ENCODE assay signal across 8 cellular contexts in the genomic region with DNA sequence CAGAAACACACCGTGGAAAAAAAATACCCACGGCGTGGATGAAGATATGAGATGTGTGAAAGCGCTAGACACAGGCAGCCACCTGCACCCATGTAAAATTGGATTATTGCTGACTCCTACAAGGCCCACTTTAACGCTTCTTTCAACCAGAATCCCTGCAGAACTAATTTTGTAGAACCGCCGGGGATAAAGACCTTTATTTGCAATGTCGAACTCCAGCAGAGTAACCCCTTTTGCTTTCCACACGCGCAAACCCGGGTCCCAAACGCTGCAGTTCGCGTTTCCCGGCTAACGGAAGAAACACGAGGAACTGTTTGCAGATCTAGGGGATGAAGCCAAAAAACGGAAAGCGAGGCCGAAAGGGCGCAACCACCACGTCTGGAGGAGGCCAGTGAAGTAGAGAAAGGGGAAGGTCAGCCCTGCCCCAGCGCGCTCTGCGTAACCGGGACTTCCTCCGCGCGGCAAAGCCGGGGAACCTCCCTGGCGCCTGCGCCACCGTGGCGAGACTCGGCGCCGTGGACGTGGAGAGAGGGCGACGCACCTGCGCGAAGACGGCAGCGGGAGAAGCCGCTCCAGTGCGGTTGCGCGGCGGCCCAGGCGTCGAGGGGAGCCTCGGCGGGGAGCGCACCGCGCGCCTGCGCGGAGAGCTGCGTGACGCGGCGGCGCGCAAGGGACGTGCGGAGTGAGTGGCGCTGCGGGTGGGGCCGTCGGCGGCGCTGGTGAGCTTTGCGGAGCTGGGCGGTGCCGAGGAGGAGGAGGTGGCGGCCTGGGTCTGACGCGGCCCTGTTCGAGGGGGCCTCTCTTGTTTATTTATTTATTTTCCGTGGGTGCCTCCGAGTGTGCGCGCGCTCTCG. TPM values are rescaled to one million over a fixed set of nuclear protein-coding genes. Genes with fewer than 3 reads are reported as not detected.
DNase-seq lines count a peak whose midpoint lies in the region; ATAC-seq, FAIRE-seq and TF ChIP-seq lines count a peak whose summit lies in the region.

A gene (plus strand): TSS at position 729 of the 854 bp plus-strand sequence. CDS start 295 bp downstream, outside the sequence.

- peak within 1 kb of the TSS; percentile 82 for H3K4me2 ChIP-seq in HepG2 (ENCODE audit: low read depth, low read length)

- no peak for FAIRE-seq in HepG2 (lab: Jason Lieb, UNC)

- in situ Hi-C loops in HepG2 (cut with HindIII; ENCODE audit: extremely low pct_ligation_motif_present, low pct_unique_long_range_greater_than_20kb): loop anchor here (10.0 kb wide), 1 partner anchor 157 kb away; no protein-coding TSS in a partner anchor

- peaks cover 40% of the 10 kb centered on the region for H3K4me1 ChIP-seq in HepG2 (ENCODE audit: insufficient read depth, low read length)

- DNase-seq in NCI-H69 (lab: John Stamatoyannopoulos, UW) (peak; percentile 95), dedifferentiated amniotic fluid mesenchymal stem cell (ENCODE audit: extremely low spot score) (peak; percentile 93), HepG2 (ENCODE audit: low spot score) (peak; percentile 93)
- peak; percentile 94 for DNase-seq in activated CD4-positive, alpha-beta T cell treated with anti-CD3 and anti-CD28 coated beads, Interleukin-2, amount 50 U/mL, for 1 hour
- peak; percentile 96 for DNase-seq in stimulated activated CD4-positive, alpha-beta T cell treated with anti-CD3 and anti-CD28 coated beads, Interleukin-4, amount 100 ng/mL, for 1 hour

- TF ChIP-seq EP300 in HepG2 (IDR thresholded peaks at IDR 0.05; ENCODE audit: low read depth in 2 of 2, low read length in 2 of 2): peak; percentile 4 to 31; a peak in 1 of 4 replicates
- TF ChIP-seq EP300 in HepG2 (CRISPR knock-in tag; IDR thresholded peaks at IDR 0.05; ENCODE audit: borderline replicate concordance): no peak; the same call in 1 of the 2 replicates

- H3K79me2 ChIP-seq in HepG2 (ENCODE audit: insufficient read depth, low read length): peaks cover 41% of the 10 kb centered on the region

- WGBS in HepG2 (ENCODE audit: low lambda C conversion rate): under 1% methylated on average over 54 of the region's 86 CpGs

- no peaks in the 10 kb centered on the region for H3K36me3 ChIP-seq in HepG2 (replicated peaks in 1 of 2; ENCODE audit: control insufficient read depth in 1 of 2, insufficient read depth in 2 of 2, low read length in 2 of 2)

- H3K27me3 ChIP-seq in HepG2 (ENCODE audit: control insufficient read depth in 1 of 2, insufficient read depth in 2 of 2, low read length in 2 of 2): no peaks in the 10 kb centered on the region; a peak in 1 of 5 replicates

- H3K9ac ChIP-seq in HepG2 (ENCODE audit: insufficient read depth, low read depth, low read length): peak within 1 kb of the TSS; percentile 99

- no peaks in the 10 kb centered on the region for H3K9me3 ChIP-seq in HepG2 (ENCODE audit: low read length)

- peak within 1 kb of the TSS; percentile 100 for H3K27ac ChIP-seq in C4-2B
- H3K27ac ChIP-seq in HepG2 (ENCODE audit: extremely low read length, insufficient read depth, low read length): peak within 1 kb of the TSS; percentile 96

- peak within 1 kb of the TSS; percentile 91 to 98 (median 95) for H3K4me3 ChIP-seq in HepG2 (replicated peaks in 1 of 3; ENCODE audit: insufficient read depth in 1 of 3, low read depth in 2 of 3, low read length in 3 of 3)

- TF ChIP-seq RAD21 in HepG2 (CRISPR knock-in tag; IDR thresholded peaks at IDR 0.05): peak; percentile 49; the same call in 1 of the 2 replicates

- peak; percentile 83 to 93 for TF ChIP-seq POLR2A in HepG2 (IDR thresholded peaks at IDR 0.05; ENCODE audit: insufficient read depth in 1 of 2, low read depth in 2 of 2, low read length in 2 of 2)

- ATAC-seq in GM19351 (IDR thresholded peaks at IDR 0.05; ENCODE audit: unreplicated experiment): peak; percentile 79
- ATAC-seq in HG03521 (IDR thresholded peaks at IDR 0.05; ENCODE audit: unreplicated experiment): peak; percentile 88
- peak; percentile 92 for ATAC-seq in HepG2

- peak within 1 kb of the TSS; percentile 32 for H2AFZ ChIP-seq in HepG2 (ENCODE audit: low read length)

- CTCF ChIA-PET in HepG2 (lab: Yijun Ruan, JAX; ENCODE audit: low intra/inter-chr PET ratio, low total read pairs): interaction anchor here (4.1 kb wide), 1 partner anchor 185 kb away, joined by 32 read pairs; no protein-coding TSS in a partner anchor

- peaks cover 36% of the 10 kb centered on the region for H4K20me1 ChIP-seq in HepG2 (ENCODE audit: insufficient read depth, low read length)

- intact Hi-C loops in HepG2 (cut with micrococcal nuclease; ENCODE audit: unreplicated experiment): no loop called here

- BruUV-seq in HepG2 (replicated peaks; lab: Mats Ljungman, UMichigan): TSS peak; percentile 93

- TF ChIP-seq CTCF in C4-2B (conservative IDR thresholded peaks at IDR 0.05) (peak; percentile 34), HepG2 (CRISPR knock-in tag; IDR thresholded peaks at IDR 0.05) (peak; percentile 67)

- POLR2A ChIA-PET in HepG2 (lab: Yijun Ruan, JAX): interaction anchor here (0.6 to 1.7 kb wide), 29 partner anchors 11 to 1395 kb away, joined by 3 to 25 read pairs (median 4); a partner anchor contains a TSS

TF ChIP-seq in HepG2, 621 proteins besides CTCF, POLR2A, EP300 and RAD21 (continues in another document):
- TF ChIP-seq FOXC1 (CRISPR knock-in tag; IDR thresholded peaks at IDR 0.05; ENCODE audit: borderline replicate concordance): peak; percentile 86
- TF ChIP-seq TAF15 (IDR thresholded peaks at IDR 0.05; ENCODE audit: low read depth, low read length, poor library complexity, severe bottlenecking): peak; percentile 43
- TF ChIP-seq SOX5 (CRISPR knock-in tag; IDR thresholded peaks at IDR 0.05; ENCODE audit: borderline replicate concordance): peak; percentile 34
- no peak for TF ChIP-seq GABPA (IDR thresholded peaks at IDR 0.05; ENCODE audit: low read depth, low read length)
- TF ChIP-seq GABPA (CRISPR knock-in tag; IDR thresholded peaks at IDR 0.05; ENCODE audit: low read depth): no peak
- TF ChIP-seq ZNF768 (CRISPR knock-in tag; IDR thresholded peaks at IDR 0.05): peak; percentile 70; the same call in 1 of the 2 replicates
- TF ChIP-seq FOXO1 (CRISPR knock-in tag; IDR thresholded peaks at IDR 0.05): peak; percentile 23; the same call in 1 of the 2 replicates
- no peak for TF ChIP-seq SOX6 (IDR thresholded peaks at IDR 0.05)
- no peak; the same call in 1 of the 2 replicates for TF ChIP-seq SOX6 (CRISPR knock-in tag; IDR thresholded peaks at IDR 0.05)
- TF ChIP-seq CBX5 (CRISPR knock-in tag; IDR thresholded peaks at IDR 0.05; ENCODE audit: borderline replicate concordance): peak; percentile 77; the same call in 1 of the 2 replicates
- TF ChIP-seq ZNF441 (CRISPR knock-in tag; IDR thresholded peaks at IDR 0.05; ENCODE audit: borderline replicate concordance): peak; percentile 90
- TF ChIP-seq MATR3 (CRISPR knock-in tag; IDR thresholded peaks at IDR 0.05): no peak
- TF ChIP-seq STAG1 (CRISPR knock-in tag; IDR thresholded peaks at IDR 0.05): peak; percentile 17; the same call in 1 of the 2 replicates
- TF ChIP-seq ZSCAN29 (CRISPR knock-in tag; conservative IDR thresholded peaks at IDR 0.05): no peak; the same call in 1 of the 2 replicates
- peak; percentile 88 for TF ChIP-seq ZNF160 (CRISPR knock-in tag; IDR thresholded peaks at IDR 0.05)
- no peak for TF ChIP-seq FOXM1 (CRISPR knock-in tag; IDR thresholded peaks at IDR 0.05)
- peak; percentile 83 for TF ChIP-seq KDM2A (CRISPR knock-in tag; IDR thresholded peaks at IDR 0.05; ENCODE audit: borderline replicate concordance, low read depth)
- no peak for TF ChIP-seq SMARCE1 (IDR thresholded peaks at IDR 0.05; ENCODE audit: borderline replicate concordance)
- TF ChIP-seq ZNF12 (CRISPR knock-in tag; IDR thresholded peaks at IDR 0.05): no peak
- TF ChIP-seq ZNF138 (CRISPR knock-in tag; IDR thresholded peaks at IDR 0.05; ENCODE audit: low read depth): peak; percentile 84; the same call in 1 of the 2 replicates
- TF ChIP-seq, protein P1, sequence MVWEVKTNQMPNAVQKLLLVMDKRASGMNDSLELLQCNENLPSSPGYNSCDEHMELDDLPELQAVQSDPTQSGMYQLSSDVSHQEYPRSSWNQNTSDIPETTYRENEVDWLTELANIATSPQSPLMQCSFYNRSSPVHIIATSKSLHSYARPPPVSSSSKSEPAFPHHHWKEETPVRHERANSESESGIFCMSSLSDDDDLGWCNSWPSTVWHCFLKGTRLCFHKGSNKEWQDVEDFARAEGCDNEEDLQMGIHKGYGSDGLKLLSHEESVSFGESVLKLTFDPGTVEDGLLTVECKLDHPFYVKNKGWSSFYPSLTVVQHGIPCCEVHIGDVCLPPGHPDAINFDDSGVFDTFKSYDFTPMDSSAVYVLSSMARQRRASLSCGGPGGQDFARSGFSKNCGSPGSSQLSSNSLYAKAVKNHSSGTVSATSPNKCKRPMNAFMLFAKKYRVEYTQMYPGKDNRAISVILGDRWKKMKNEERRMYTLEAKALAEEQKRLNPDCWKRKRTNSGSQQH (CRISPR knock-in tag; IDR thresholded peaks at IDR 0.05; ENCODE audit: low read depth): peak; percentile 74; the same call in 1 of the 2 replicates

RNA-seq across cellular contexts. Expression of the gene that starts here (rescaled TPM):
- total RNA-seq in HepG2 (2016; rRNA removed; fragmentation: Illumina TruSeq; extraction: Trizol): 109 and 209 TPM in 2 replicates
- total RNA-seq in HepG2 (2016; cell fraction: cytosol; rRNA removed; fragmentation: Illumina TruSeq; extraction: Trizol; ENCODE audit: low read depth): 28.8 and 29.0 TPM in 2 replicates
- total RNA-seq in HepG2 (2016; cell fraction: insoluble cytoplasmic fraction; rRNA removed; fragmentation: Illumina TruSeq; extraction: Trizol): 121 and 212 TPM in 2 replicates
- 59.6 and 72.2 TPM in 2 replicates for total RNA-seq in HepG2 (2016; cell fraction: membrane; rRNA removed; fragmentation: Illumina TruSeq; extraction: Trizol)
- total RNA-seq in HepG2 (2016; cell fraction: nucleus; rRNA removed; fragmentation: Illumina TruSeq; extraction: Trizol): 57.8 and 68.3 TPM in 2 replicates
- 33.8 and 46.9 TPM in 2 replicates for polyA plus RNA-seq in HepG2 (2011; rRNA removed)
- polyA plus RNA-seq in HepG2 (2011; cell fraction: cytosol; rRNA removed): 16.7 and 32.3 TPM in 2 replicates
- 10.9 and 14.0 TPM in 2 replicates for polyA plus RNA-seq in HepG2 (2011; cell fraction: nucleus; rRNA removed)
- polyA plus RNA-seq in HepG2 (2012): 59.6 and 76.3 TPM in 2 replicates
- 16.4 and 17.8 TPM in 2 replicates for polyA plus RNA-seq in HepG2 (2016; cell fraction: cytosol; fragmentation: Illumina TruSeq; extraction: Trizol; ENCODE audit: low read depth)
- polyA plus RNA-seq in HepG2 (2016; cell fraction: insoluble cytoplasmic fraction; fragmentation: Illumina TruSeq; extraction: Trizol; ENCODE audit: low read depth): 155 and 164 TPM in 2 replicates
- 52.5 and 53.7 TPM in 2 replicates for polyA plus RNA-seq in HepG2 (2016; cell fraction: membrane; fragmentation: Illumina TruSeq; extraction: Trizol; ENCODE audit: low read depth)
- polyA plus RNA-seq in HepG2 (2016; cell fraction: nucleus; fragmentation: Illumina TruSeq; extraction: Trizol; ENCODE audit: insufficient read depth, low read depth): 64.6 and 65.7 TPM in 2 replicates
- 97.2 and 138 TPM in 2 replicates for polyA minus RNA-seq in HepG2 (2011; rRNA and poly(A)+ RNA removed; ENCODE audit: low replicate concordance)
- 91.3 and 96.5 TPM in 2 replicates for polyA minus RNA-seq in HepG2 (2011; cell fraction: cytosol; rRNA and poly(A)+ RNA removed)
- 80.1 and 83.7 TPM in 2 replicates for polyA minus RNA-seq in HepG2 (2011; cell fraction: nucleus; rRNA and poly(A)+ RNA removed)

Comparison
In these comparisons a context has a peak if more than half of its experiments do, and no peak if none do; other contexts are left out.
1. Peak in every context shown above with its lines: DNase-seq, ATAC-seq, H3K4me3 ChIP-seq and H3K27ac ChIP-seq.